In the genomic region with DNA sequence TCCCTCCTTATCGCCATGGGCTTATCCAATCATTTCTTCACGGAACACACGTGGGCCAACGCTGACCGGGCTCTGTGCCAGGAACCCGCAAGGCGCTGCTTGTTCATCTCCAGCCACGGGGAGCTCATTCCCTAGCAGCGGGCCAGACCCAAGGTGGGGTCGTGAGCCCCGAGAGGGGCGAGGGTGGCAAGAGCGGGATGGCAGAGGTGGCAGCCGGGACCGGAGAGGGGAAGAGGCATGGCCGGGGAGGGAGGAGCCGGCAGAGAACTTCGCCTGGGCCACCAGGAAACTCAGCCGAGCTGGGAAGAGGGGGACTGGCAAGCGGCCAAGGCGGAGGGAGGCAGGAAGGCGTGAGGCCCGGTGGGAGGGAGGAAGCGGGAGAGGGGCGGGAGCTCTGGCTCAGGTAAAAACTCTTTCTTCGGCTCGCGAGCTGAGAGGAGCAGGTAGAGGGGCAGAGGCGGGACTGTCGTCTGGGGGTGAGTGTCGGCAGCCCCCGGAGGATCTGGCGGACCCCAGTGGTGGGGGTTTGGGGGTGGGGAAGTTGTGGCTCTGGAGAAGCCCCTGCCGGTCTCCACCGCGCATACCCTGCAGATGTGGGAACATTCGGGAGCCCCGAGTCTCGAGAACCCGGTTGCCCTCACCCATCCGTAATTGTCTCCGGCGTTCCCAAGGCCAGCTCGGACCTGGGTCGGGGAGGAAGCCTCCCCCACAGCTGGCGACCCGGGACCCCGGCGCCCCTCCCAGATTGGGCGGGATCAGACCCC, we compare ENCODE assay signal across 8 cellular contexts. TPM values are rescaled to one million over a fixed set of nuclear protein-coding genes. Genes with fewer than 3 reads are reported as not detected.
A peak's percentile ranks its signal among the peaks of the same experiment; 100 is the strongest.
DNase-seq lines count a peak whose midpoint lies in the region; ATAC-seq and TF ChIP-seq lines count a peak whose summit lies in the region.

A gene with protein sequence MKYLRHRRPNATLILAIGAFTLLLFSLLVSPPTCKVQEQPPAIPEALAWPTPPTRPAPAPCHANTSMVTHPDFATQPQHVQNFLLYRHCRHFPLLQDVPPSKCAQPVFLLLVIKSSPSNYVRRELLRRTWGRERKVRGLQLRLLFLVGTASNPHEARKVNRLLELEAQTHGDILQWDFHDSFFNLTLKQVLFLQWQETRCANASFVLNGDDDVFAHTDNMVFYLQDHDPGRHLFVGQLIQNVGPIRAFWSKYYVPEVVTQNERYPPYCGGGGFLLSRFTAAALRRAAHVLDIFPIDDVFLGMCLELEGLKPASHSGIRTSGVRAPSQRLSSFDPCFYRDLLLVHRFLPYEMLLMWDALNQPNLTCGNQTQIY (plus strand): TSS at position 408 of the 764 bp plus-strand sequence. CDS start 12,670 bp downstream, outside the sequence.

- H3K4me3 Mint-ChIP-seq in activated CD8-positive, alpha-beta T cell treated with anti-CD3 and anti-CD28 coated beads for 36 hours = peak within 1 kb of the TSS; percentile 41
- H3K4me3 Mint-ChIP-seq in activated CD8-positive, alpha-beta T cell treated with anti-CD3 and anti-CD28 coated beads, Interleukin-2, amount 10 ng/mL, durations not matched to agents 7 days and 5 days = no peak within 1 kb of the TSS

- H3K27ac Mint-ChIP-seq in activated CD8-positive, alpha-beta T cell treated with anti-CD3 and anti-CD28 coated beads for 36 hours = no peak within 1 kb of the TSS
- no peak within 1 kb of the TSS for H3K27ac Mint-ChIP-seq in activated CD8-positive, alpha-beta T cell treated with anti-CD3 and anti-CD28 coated beads, Interleukin-2, amount 10 ng/mL, durations not matched to agents 7 days and 5 days

- no peak for TF ChIP-seq CTCF in activated CD8-positive, alpha-beta T cell treated with anti-CD3 and anti-CD28 coated beads for 36 hours (IDR thresholded peaks at IDR 0.05)
- no peak for TF ChIP-seq CTCF in epithelial cell of esophagus (IDR thresholded peaks at IDR 0.05; ENCODE audit: insufficient read depth, low read depth, low read length, missing control alignments)

- no peaks in the 10 kb centered on the region for H3K36me3 Mint-ChIP-seq in activated CD8-positive, alpha-beta T cell treated with anti-CD3 and anti-CD28 coated beads for 36 hours (ENCODE audit: low read depth)
- no peaks in the 10 kb centered on the region for H3K36me3 Mint-ChIP-seq in activated CD8-positive, alpha-beta T cell treated with anti-CD3 and anti-CD28 coated beads, Interleukin-2, amount 10 ng/mL, durations not matched to agents 7 days and 5 days (ENCODE audit: low read depth)

- POLR2A ChIA-PET in activated CD8-positive, alpha-beta T cell treated with anti-CD3 and anti-CD28 coated beads for 36 hours (lab: Charles Lee) = interaction anchor here (1.0 kb wide), 1 partner anchor 11 kb away, joined by 3 read pairs; no protein-coding TSS in a partner anchor
- POLR2A ChIA-PET in activated CD8-positive, alpha-beta T cell treated with anti-CD3 and anti-CD28 coated beads, Interleukin-2, amount 10 ng/mL, durations not matched to agents 7 days and 5 days (lab: Charles Lee) = no interaction called here

- peak within 1 kb of the TSS in 2 of 21 experiments; percentile 4 to 18 for H3K27ac ChIP-seq in skin epidermis

- no peaks in the 10 kb centered on the region for H3K9me3 Mint-ChIP-seq in activated CD8-positive, alpha-beta T cell treated with anti-CD3 and anti-CD28 coated beads for 36 hours
- no peaks in the 10 kb centered on the region for H3K9me3 Mint-ChIP-seq in activated CD8-positive, alpha-beta T cell treated with anti-CD3 and anti-CD28 coated beads, Interleukin-2, amount 10 ng/mL, durations not matched to agents 7 days and 5 days (ENCODE audit: insufficient read depth)

- peaks cover 4% of the 10 kb centered on the region for H3K27me3 Mint-ChIP-seq in activated CD8-positive, alpha-beta T cell treated with anti-CD3 and anti-CD28 coated beads for 36 hours
- H3K27me3 Mint-ChIP-seq in activated CD8-positive, alpha-beta T cell treated with anti-CD3 and anti-CD28 coated beads, Interleukin-2, amount 10 ng/mL, durations not matched to agents 7 days and 5 days (ENCODE audit: low read depth) = peaks cover 12% of the 10 kb centered on the region

- DNase-seq in activated CD8-positive, alpha-beta T cell treated with anti-CD3 and anti-CD28 coated beads for 36 hours = no peak
- DNase-seq in activated CD8-positive, alpha-beta T cell treated with anti-CD3 and anti-CD28 coated beads, Interleukin-2, amount 10 ng/mL, durations not matched to agents 7 days and 5 days = no peak
- DNase-seq in epithelial cell of esophagus (ENCODE audit: low read depth) (peak; percentile 70), amniotic stem cell (lab: John Stamatoyannopoulos, UW) (no peak)

- intact Hi-C loops in activated CD8-positive, alpha-beta T cell treated with anti-CD3 and anti-CD28 coated beads for 36 hours (cut with micrococcal nuclease) = loop anchor here (10.0 kb wide), 1 partner anchor 60 kb away; the partner anchor contains the start of gene RPL18A

- peak within 1 kb of the TSS; percentile 32 for H3K4me3 ChIP-seq in epithelial cell of esophagus (ENCODE audit: low read length)
- H3K4me3 ChIP-seq in skin epidermis = peak within 1 kb of the TSS; percentile 0 to 19 (median 12)

- H3K4me1 Mint-ChIP-seq in activated CD8-positive, alpha-beta T cell treated with anti-CD3 and anti-CD28 coated beads for 36 hours (ENCODE audit: low read depth) = peaks cover 46% of the 10 kb centered on the region
- peaks cover 58% of the 10 kb centered on the region for H3K4me1 Mint-ChIP-seq in activated CD8-positive, alpha-beta T cell treated with anti-CD3 and anti-CD28 coated beads, Interleukin-2, amount 10 ng/mL, durations not matched to agents 7 days and 5 days (ENCODE audit: low read depth)

- CTCF ChIA-PET in activated CD8-positive, alpha-beta T cell treated with anti-CD3 and anti-CD28 coated beads for 36 hours (lab: Charles Lee) = interaction anchor here (0.8 to 2.2 kb wide), 4 partner anchors 57 to 138 kb away, joined by 3 to 16 read pairs (median 5); partner anchors contain the start of gene CCDC124
- CTCF ChIA-PET in activated CD8-positive, alpha-beta T cell treated with anti-CD3 and anti-CD28 coated beads, Interleukin-2, amount 10 ng/mL, durations not matched to agents 7 days and 5 days (lab: Charles Lee) = interaction anchor here (0.8 to 1.7 kb wide), 3 partner anchors 11 to 138 kb away, joined by 3 to 5 read pairs (median 3); partner anchors contain the start of gene CCDC124

- no peak for ATAC-seq in activated CD8-positive, alpha-beta T cell treated with anti-CD3 and anti-CD28 coated beads for 36 hours
- ATAC-seq in activated CD8-positive, alpha-beta T cell treated with anti-CD3 and anti-CD28 coated beads, Interleukin-2, amount 10 ng/mL, durations not matched to agents 7 days and 5 days = no peak
- ATAC-seq in GM21526 (IDR thresholded peaks at IDR 0.05; ENCODE audit: low FRiP score, unreplicated experiment) = no peak
- ATAC-seq in HG03520 (IDR thresholded peaks at IDR 0.05; ENCODE audit: unreplicated experiment) = no peak

TF ChIP-seq in PFSK-1, 5 proteins besides CTCF, POLR2A, EP300 and RAD21:
- TF ChIP-seq FOXP2 (optimal IDR thresholded peaks at IDR 0.05; ENCODE audit: borderline replicate concordance, extremely low read depth, extremely low read length, insufficient read depth) = peak; percentile 76
- peak; percentile 39; the same call in 1 of the 2 replicates for TF ChIP-seq POLR2AphosphoS5 (IDR thresholded peaks at IDR 0.05; ENCODE audit: low read depth, low read length)
- TF ChIP-seq TAF1 (IDR thresholded peaks at IDR 0.05; ENCODE audit: borderline replicate concordance, insufficient read depth, low read length) = no peak

RNA-seq across cellular contexts. Expression of the gene that starts here (rescaled TPM):
- under 1 TPM in 1 of 2 experiments, not detected in 1; 0.20 TPM for total RNA-seq in activated CD8-positive, alpha-beta T cell treated with anti-CD3 and anti-CD28 coated beads for 36 hours
- total RNA-seq in activated CD8-positive, alpha-beta T cell treated with anti-CD3 and anti-CD28 coated beads, Interleukin-2, amount 10 ng/mL, durations not matched to agents 7 days and 5 days = under 1 TPM in 1 of 2 experiments, not detected in 1; 0.13 TPM
- 1.4 TPM for polyA plus RNA-seq in PFSK-1 (2012; ENCODE audit: insufficient read length, low read depth)
